1 cellular context compared by ENCODE assay signal in the genomic region with DNA sequence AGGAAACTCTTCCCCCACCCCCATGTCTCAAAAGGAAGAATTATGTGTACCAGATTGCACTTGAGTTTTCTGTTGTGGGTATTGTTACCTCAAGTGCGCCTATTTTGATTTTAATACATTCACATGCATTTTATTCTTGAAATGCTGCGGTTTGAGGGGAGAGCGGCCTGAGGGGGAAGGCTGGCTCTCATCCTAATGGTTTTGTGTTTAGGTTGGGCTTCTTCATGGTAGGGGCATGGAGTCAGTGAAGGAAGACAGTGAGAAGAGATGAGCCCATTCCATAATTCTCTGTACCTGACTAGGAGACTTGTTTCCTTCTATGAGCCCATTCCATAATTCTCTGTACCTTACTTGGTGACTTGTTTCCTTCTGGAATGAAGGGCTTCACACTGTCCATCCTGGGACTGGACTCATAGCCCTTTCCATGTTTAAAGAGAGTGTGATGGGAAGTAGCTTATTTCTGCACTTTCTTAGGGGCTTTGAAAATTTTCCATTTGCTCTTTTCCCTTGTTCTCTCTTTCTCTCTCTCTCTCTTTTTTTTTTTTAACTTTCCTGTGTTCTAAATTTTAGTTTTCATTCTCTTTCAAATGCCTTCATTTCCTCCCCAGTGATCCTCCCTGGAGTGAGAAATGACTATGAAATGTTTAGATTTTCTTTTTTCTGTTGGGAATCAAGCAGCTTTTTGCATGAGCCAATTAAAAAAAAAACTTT.
TF ChIP-seq lines count a peak whose summit lies in the region.

No MANE protein-coding gene starts in this region.

TF ChIP-seq in IMR-90, 13 proteins besides CTCF, POLR2A, EP300 and RAD21 (continued from another document):
- TF ChIP-seq, protein P1, sequence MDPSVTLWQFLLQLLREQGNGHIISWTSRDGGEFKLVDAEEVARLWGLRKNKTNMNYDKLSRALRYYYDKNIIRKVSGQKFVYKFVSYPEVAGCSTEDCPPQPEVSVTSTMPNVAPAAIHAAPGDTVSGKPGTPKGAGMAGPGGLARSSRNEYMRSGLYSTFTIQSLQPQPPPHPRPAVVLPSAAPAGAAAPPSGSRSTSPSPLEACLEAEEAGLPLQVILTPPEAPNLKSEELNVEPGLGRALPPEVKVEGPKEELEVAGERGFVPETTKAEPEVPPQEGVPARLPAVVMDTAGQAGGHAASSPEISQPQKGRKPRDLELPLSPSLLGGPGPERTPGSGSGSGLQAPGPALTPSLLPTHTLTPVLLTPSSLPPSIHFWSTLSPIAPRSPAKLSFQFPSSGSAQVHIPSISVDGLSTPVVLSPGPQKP (IDR thresholded peaks at IDR 0.05; ENCODE audit: borderline replicate concordance, low read depth, low read length): no peak
- TF ChIP-seq MAFK (IDR thresholded peaks at IDR 0.05; ENCODE audit: low read depth, low read length): no peak
